ENCODE assay signal across 8 cellular contexts in the genomic region with DNA sequence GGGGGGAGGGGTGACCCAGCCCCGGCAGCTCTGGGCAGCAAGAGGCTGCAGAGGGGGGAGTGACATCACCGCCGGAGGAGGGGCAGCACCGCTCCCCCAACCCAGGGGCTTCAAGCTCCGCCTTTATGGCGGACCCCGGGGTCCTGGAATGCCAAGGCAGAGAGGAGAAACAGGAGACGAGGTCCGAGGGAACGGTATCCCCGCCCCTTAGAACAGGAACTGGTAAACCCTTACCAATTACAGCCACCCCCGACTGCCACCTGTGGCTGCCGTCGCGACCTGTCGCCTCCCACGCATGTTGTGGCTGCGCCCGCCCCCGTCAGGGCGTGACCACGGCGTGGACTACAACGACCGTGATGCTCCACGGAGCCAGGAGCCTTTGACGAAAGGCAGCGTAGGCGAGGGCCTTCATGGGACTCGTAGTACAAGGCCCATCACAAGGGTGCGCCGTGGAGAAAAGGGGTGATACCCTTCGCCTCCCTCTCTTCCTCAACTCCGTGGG. TPM values are rescaled to one million over a fixed set of nuclear protein-coding genes. Genes with fewer than 3 reads are reported as not detected.
DNase-seq lines count a peak whose midpoint lies in the region; ATAC-seq and TF ChIP-seq lines count a peak whose summit lies in the region.

No MANE protein-coding gene starts in this region.

- TF ChIP-seq CTCF in GM10266 (IDR thresholded peaks at IDR 0.05; ENCODE audit: control insufficient read depth, insufficient read depth, low read depth, missing control alignments) = no peak
- no peak for TF ChIP-seq CTCF in colonic mucosa (IDR thresholded peaks at IDR 0.05)
- TF ChIP-seq CTCF in left lung (IDR thresholded peaks at IDR 0.05) = no peak

- ATAC-seq in HG02642 (IDR thresholded peaks at IDR 0.05; ENCODE audit: poor library complexity, unreplicated experiment) (peak; percentile 47), left lung (peak; percentile 72)

- H3K27ac ChIP-seq in colonic mucosa (peak overlapping the region; percentile 17), left lung (peak overlapping the region; percentile 72 to 88)

- H3K27me3 ChIP-seq in colonic mucosa (peaks cover 11% of the 10 kb centered on the region), left lung (peaks cover 0 to 76% of the 10 kb centered on the region in 2 donors)

- H3K36me3 ChIP-seq in colonic mucosa (no peaks in the 10 kb centered on the region), left lung (no peaks in the 10 kb centered on the region)

- peak overlapping the region in 1 of 2 donors; percentile 3 for H3K9ac ChIP-seq in colonic mucosa (ENCODE audit: low read depth in 2 of 2, low read length in 2 of 2)

- H3K4me1 ChIP-seq in colonic mucosa (peaks cover 15% of the 10 kb centered on the region), left lung (peaks cover 0 to 38% of the 10 kb centered on the region in 2 donors)

- H3K4me3 ChIP-seq in colonic mucosa (peak overlapping the region; percentile 32), left lung (peak overlapping the region; percentile 46 to 52)

- H3K9me3 ChIP-seq in colonic mucosa (no peaks in the 10 kb centered on the region), left lung (no peaks in the 10 kb centered on the region)

- DNase-seq in GM10266 (ENCODE audit: extremely low spot score) (peak; percentile 89), NCI-H2171 (lab: John Stamatoyannopoulos, UW) (peak; percentile 83), colonic mucosa (peak; percentile 84), left lung (peak; percentile 94 to 96), cortex of kidney (lab: John Stamatoyannopoulos, UW) (no peak)
- peak; percentile 98 for DNase-seq in activated CD4-positive, alpha-beta T cell treated with anti-CD3 and anti-CD28 coated beads for 48 hours
- peak; percentile 89 to 95 for DNase-seq in stimulated activated CD4-positive, alpha-beta T cell treated with anti-CD3 and anti-CD28 coated beads, Interleukin-2, amount 100 ng/mL, for 24 hours

- intact Hi-C loops in colonic mucosa (cut with DNase I) (no loop called here), left lung (cut with DNase I) (no loop called here)

RNA-seq across cellular contexts. Expression of a gene that starts 4.1 kb away (rescaled TPM):
- 1 to 10 TPM in 1 of 2 donors, under 1 TPM in 1; 0.61 to 1.0 TPM for total RNA-seq in colonic mucosa
- 10 to 100 TPM in 1 of 2 donors, 1 to 10 TPM in 1; 8.5 to 14.7 TPM for total RNA-seq in left lung

RNA-seq across cellular contexts. Expression of a gene that starts 32.2 kb away (rescaled TPM):
- total RNA-seq in colonic mucosa (1 to 10 TPM; 1.9 to 6.1 TPM), left lung (1,000 to 10,000 TPM; 1,284 to 3,296 TPM)

RNA-seq across cellular contexts. Expression of a gene that starts 43.0 kb away (rescaled TPM):
- total RNA-seq in colonic mucosa = 10 to 100 TPM; 57.9 to 60.0 TPM
- 10 to 100 TPM; 77.9 to 78.4 TPM for total RNA-seq in left lung

RNA-seq across cellular contexts. Expression of a gene that starts 50.9 kb away (rescaled TPM):
- total RNA-seq in colonic mucosa = 10 to 100 TPM; 26.2 to 76.3 TPM
- total RNA-seq in left lung = 10 to 100 TPM; 38.3 to 58.3 TPM

Comparison
In these comparisons a context has a peak if more than half of its experiments do, and no peak if none do; other contexts are left out.
1. RNA of a gene that starts 4.1 kb away (total RNA-seq): 8.5 to 14.7 TPM in left lung; 0.61 to 1.0 TPM in colonic mucosa; every median in the first group is over 4 times any median in the second.
2. RNA of a gene that starts 32.2 kb away (total RNA-seq): 1,284 to 3,296 TPM in left lung; 1.9 to 6.1 TPM in colonic mucosa; every median in the first group is over 100 times any median in the second.